In the genomic region with DNA sequence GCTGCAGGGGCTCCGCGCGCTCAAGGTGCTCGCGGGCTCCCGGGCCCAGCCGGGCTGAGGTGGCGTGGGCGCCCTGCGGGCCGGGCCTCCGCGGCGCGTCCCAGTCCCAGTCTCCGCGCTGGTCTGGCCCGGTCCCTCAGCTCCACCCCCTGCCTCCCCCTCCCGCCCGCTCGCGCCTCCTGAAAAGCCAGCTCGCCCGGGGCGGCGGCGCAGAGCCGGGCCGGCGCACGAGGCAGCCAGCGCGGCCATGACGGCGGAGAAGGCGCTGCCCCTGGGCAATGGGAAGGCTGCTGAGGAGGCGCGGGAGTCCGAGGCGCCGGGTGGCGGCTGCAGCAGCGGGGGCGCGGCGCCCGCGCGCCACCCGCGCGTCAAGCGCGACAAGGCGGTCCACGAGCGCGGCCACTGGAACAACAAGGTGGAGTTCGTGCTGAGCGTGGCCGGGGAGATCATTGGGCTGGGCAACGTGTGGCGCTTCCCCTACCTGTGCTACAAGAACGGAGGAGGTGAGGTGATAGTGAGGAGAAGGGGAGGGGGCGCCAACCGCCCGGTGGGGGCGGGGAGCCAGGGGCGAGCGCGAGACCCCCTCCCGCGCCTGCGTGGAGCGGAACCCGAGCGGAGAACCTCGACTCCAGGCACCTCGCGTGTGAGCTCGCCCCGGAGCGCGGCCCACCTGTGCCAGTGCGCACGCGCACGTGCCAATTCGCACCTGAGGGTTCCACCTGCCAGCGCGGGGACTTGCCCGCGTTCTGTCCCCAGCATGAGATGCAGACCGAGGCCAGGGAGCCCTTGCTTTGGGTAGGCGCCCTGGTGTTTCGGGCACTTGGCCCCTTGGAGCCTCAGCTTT, we compare ENCODE assay signal across 9 cellular contexts. TPM values are rescaled to one million over a fixed set of nuclear protein-coding genes. Genes with fewer than 3 reads are reported as not detected.
DNase-seq lines count a peak whose midpoint lies in the region; ATAC-seq and TF ChIP-seq lines count a peak whose summit lies in the region.
"Had no signal": no experiment of that assay in that cellular context is flagged by ENCODE, and none has a peak within 500 bp of the region (broad histone marks: within the 10 kb centered on the region; RNA-seq: fewer than 3 reads in every experiment).

A gene (plus strand): TSS at position 210 of the 844 bp plus-strand sequence. CDS start 38 bp downstream, at position 248.

- no peaks in the 10 kb centered on the region for H3K9me3 Mint-ChIP-seq in activated T-cell treated with anti-CD3 and anti-CD28 coated beads, Interleukin-2, amount 50 U/mL, for 72 hours

- H3K4me1 Mint-ChIP-seq in activated T-cell treated with anti-CD3 and anti-CD28 coated beads, Interleukin-2, amount 50 U/mL, for 72 hours (ENCODE audit: low read depth), result no peaks in the 10 kb centered on the region

- H3K36me3 Mint-ChIP-seq in activated T-cell treated with anti-CD3 and anti-CD28 coated beads, Interleukin-2, amount 50 U/mL, for 72 hours (ENCODE audit: insufficient read depth in 2 of 2), result no peaks in the 10 kb centered on the region

- ATAC-seq in activated T-cell treated with anti-CD3 and anti-CD28 coated beads, Interleukin-2, amount 50 U/mL, for 72 hours (replicated peaks in 1 of 2), result no peak

- no peak within 1 kb of the TSS for H3K4me3 Mint-ChIP-seq in activated T-cell treated with anti-CD3 and anti-CD28 coated beads, Interleukin-2, amount 50 U/mL, for 72 hours

- H3K27me3 Mint-ChIP-seq in activated T-cell treated with anti-CD3 and anti-CD28 coated beads, Interleukin-2, amount 50 U/mL, for 72 hours (ENCODE audit: low read depth), result peaks cover 31% of the 10 kb centered on the region

- DNase-seq in activated T-cell treated with anti-CD3 and anti-CD28 coated beads, Interleukin-2, amount 50 U/mL, for 72 hours, result no peak
- DNase-seq in activated T-cell treated with anti-CD3 and anti-CD28 coated beads for 4 hours (no peak), epithelial cell of esophagus (ENCODE audit: low read depth) (peak; percentile 53), midbrain (lab: John Stamatoyannopoulos, UW) (peak; percentile 50), ureter (ENCODE audit: low spot score) (peak; percentile 55), DMS53 treated with DMSO at 0.1 percent for 48 hours (lab: John Stamatoyannopoulos, UW; ENCODE audit: unreplicated experiment) (no peak), mesenteric fat pad (ENCODE audit: low spot score) (no peak), NCI-H2107 (lab: John Stamatoyannopoulos, UW) (no peak)
- DNase-seq: activated naive CD4-positive, alpha-beta T cell treated with anti-CD3 and anti-CD28 coated beads, Interleukin-2, amount 50 U/mL, for 16 hours had no signal

- TF ChIP-seq CTCF in epithelial cell of esophagus (IDR thresholded peaks at IDR 0.05; ENCODE audit: insufficient read depth, low read depth, low read length, missing control alignments), result no peak

- H3K27ac Mint-ChIP-seq in activated T-cell treated with anti-CD3 and anti-CD28 coated beads, Interleukin-2, amount 50 U/mL, for 72 hours, result peak within 1 kb of the TSS; percentile 47

- peak within 1 kb of the TSS; percentile 13 for H3K4me3 ChIP-seq in epithelial cell of esophagus (ENCODE audit: low read length)

RNA-seq across cellular contexts. Expression of the gene that starts here (rescaled TPM):
- total RNA-seq in activated T-cell treated with anti-CD3 and anti-CD28 coated beads, Interleukin-2, amount 50 U/mL, for 72 hours, result not detected
- 4.1 TPM for total RNA-seq in ureter
- not detected for total RNA-seq in mesenteric fat pad

Comparison
In these comparisons a context has a peak if more than half of its experiments do, and no peak if none do; other contexts are left out.
1. DNase-seq: peak in epithelial cell of esophagus (single experiment), midbrain (single experiment) and ureter (single experiment); none in activated T-cell treated with anti-CD3 and anti-CD28 coated beads, Interleukin-2, amount 50 U/mL, for 72 hours (0 of 2), activated T-cell treated with anti-CD3 and anti-CD28 coated beads for 4 hours (single experiment), DMS53 treated with DMSO at 0.1 percent for 48 hours (single experiment), mesenteric fat pad (single experiment) and NCI-H2107 (single experiment).